ENCODE assay signal across 8 cellular contexts in the genomic region with DNA sequence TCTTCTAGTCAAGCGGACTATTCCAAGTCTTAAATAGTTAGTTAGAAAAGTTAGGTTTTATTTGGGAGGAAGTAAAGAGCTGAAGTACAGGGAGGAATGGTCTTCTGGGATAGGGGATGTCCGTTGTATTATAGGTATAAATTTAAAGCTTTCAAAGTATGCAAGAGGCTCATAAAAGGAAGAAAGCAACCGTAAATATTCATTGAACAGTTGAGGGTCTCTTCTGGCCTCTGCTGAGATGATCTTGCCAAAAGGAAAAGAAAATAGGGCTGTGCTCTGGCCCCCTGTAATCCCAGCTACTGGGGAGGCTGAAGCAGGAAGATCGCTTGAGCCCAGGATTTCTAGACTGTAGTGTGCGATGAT. TPM values are rescaled to one million over a fixed set of nuclear protein-coding genes. Genes with fewer than 3 reads are reported as not detected.
DNase-seq lines count a peak whose midpoint lies in the region; TF ChIP-seq lines count a peak whose summit lies in the region.

No MANE protein-coding gene starts in this region.

- H3K9ac ChIP-seq in rectal smooth muscle tissue (ENCODE audit: low read length), result peak overlapping the region; percentile 1

- TF ChIP-seq CTCF in GM12875 (IDR thresholded peaks at IDR 0.05; ENCODE audit: borderline replicate concordance, insufficient read depth, low read depth, low read length), result no peak
- TF ChIP-seq CTCF in Peyer's patch (IDR thresholded peaks at IDR 0.05), result no peak
- no peak for TF ChIP-seq CTCF in esophagus squamous epithelium (IDR thresholded peaks at IDR 0.05)

- H3K36me3 ChIP-seq in Peyer's patch (no peaks in the 10 kb centered on the region), esophagus squamous epithelium (no peaks in the 10 kb centered on the region), rectal smooth muscle tissue (ENCODE audit: control insufficient read depth, insufficient read depth, low read length) (no peaks in the 10 kb centered on the region)

- H3K27me3 ChIP-seq in Peyer's patch, result no peaks in the 10 kb centered on the region
- H3K27me3 ChIP-seq in esophagus squamous epithelium, result no peaks in the 10 kb centered on the region
- no peaks in the 10 kb centered on the region for H3K27me3 ChIP-seq in rectal smooth muscle tissue (ENCODE audit: control insufficient read depth, insufficient read depth, low read length)

- intact Hi-C loops in esophagus squamous epithelium (cut with DNase I), result no loop called here

- TF ChIP-seq POLR2A in Peyer's patch (IDR thresholded peaks at IDR 0.05) (peak in 1 of 2 donors; percentile 5), esophagus squamous epithelium (IDR thresholded peaks at IDR 0.05) (no peak)

- H3K4me3 ChIP-seq in GM12875 (ENCODE audit: low read depth, low read length), result peak overlapping the region; percentile 87
- peak overlapping the region; percentile 60 to 77 (median 70) for H3K4me3 ChIP-seq in Peyer's patch
- peak overlapping the region; percentile 65 to 91 (median 68) for H3K4me3 ChIP-seq in esophagus squamous epithelium
- H3K4me3 ChIP-seq in rectal smooth muscle tissue (ENCODE audit: low read length), result peak overlapping the region; percentile 90

- 35% methylated on average over 5 of the region's 5 CpGs for WGBS in esophagus squamous epithelium, 2 donors

- DNase-seq in Peyer's patch (no peak), esophagus squamous epithelium (lab: John Stamatoyannopoulos, UW) (no peak), NCI-H2196 (lab: John Stamatoyannopoulos, UW; ENCODE audit: unreplicated experiment) (no peak), pons (ENCODE audit: low spot score) (no peak), NCI-H226 (no peak), kidney tubule cell (ENCODE audit: low spot score) (no peak)

- H3K9me3 ChIP-seq in Peyer's patch, result no peaks in the 10 kb centered on the region
- H3K9me3 ChIP-seq in esophagus squamous epithelium, result no peaks in the 10 kb centered on the region

- H3K4me1 ChIP-seq in Peyer's patch (peaks cover 0 to 6% (median 0%) of the 10 kb centered on the region in 4 donors), esophagus squamous epithelium (peaks cover 7 to 15% (median 11%) of the 10 kb centered on the region in 3 donors), rectal smooth muscle tissue (ENCODE audit: control insufficient read depth, insufficient read depth, low read length) (no peaks in the 10 kb centered on the region)

- H3K27ac ChIP-seq in Peyer's patch (peak overlapping the region; percentile 68 to 92 (median 82)), esophagus squamous epithelium (peak overlapping the region; percentile 76 to 95 (median 90)), rectal smooth muscle tissue (ENCODE audit: low read depth, low read length) (peak overlapping the region; percentile 85)

RNA-seq across cellular contexts. Expression of gene TIMELESS, which starts 0.4 kb away (rescaled TPM):
- total RNA-seq in Peyer's patch (10 to 100 TPM in 1 of 4 donors, 1 to 10 TPM in 3; 4.8 to 47.0 (median 6.0) TPM), esophagus squamous epithelium (10 to 100 TPM in 2 of 4 donors, 1 to 10 TPM in 2; 6.9 to 16.4 (median 11.4) TPM)

RNA-seq across cellular contexts. Expression of gene MIP, which starts 4.9 kb away (rescaled TPM):
- total RNA-seq in Peyer's patch (not detected), esophagus squamous epithelium (under 1 TPM in 1 of 4 donors, not detected in 3; 0.09 TPM)

RNA-seq across cellular contexts. Expression of gene SPRYD4, which starts 18.8 kb away (rescaled TPM):
- 1 to 10 TPM; 1.7 to 5.1 (median 3.7) TPM for total RNA-seq in Peyer's patch
- total RNA-seq in esophagus squamous epithelium, result 1 to 10 TPM; 2.3 to 3.6 (median 2.9) TPM

RNA-seq across cellular contexts. Expression of gene GLS2, which starts 38.4 kb away (rescaled TPM):
- total RNA-seq in Peyer's patch, result 1 to 10 TPM; 1.5 to 6.6 (median 2.6) TPM
- total RNA-seq in esophagus squamous epithelium, result 10 to 100 TPM in 1 of 4 donors, 1 to 10 TPM in 3; 4.9 to 10.5 (median 7.8) TPM
